In the genomic region with DNA sequence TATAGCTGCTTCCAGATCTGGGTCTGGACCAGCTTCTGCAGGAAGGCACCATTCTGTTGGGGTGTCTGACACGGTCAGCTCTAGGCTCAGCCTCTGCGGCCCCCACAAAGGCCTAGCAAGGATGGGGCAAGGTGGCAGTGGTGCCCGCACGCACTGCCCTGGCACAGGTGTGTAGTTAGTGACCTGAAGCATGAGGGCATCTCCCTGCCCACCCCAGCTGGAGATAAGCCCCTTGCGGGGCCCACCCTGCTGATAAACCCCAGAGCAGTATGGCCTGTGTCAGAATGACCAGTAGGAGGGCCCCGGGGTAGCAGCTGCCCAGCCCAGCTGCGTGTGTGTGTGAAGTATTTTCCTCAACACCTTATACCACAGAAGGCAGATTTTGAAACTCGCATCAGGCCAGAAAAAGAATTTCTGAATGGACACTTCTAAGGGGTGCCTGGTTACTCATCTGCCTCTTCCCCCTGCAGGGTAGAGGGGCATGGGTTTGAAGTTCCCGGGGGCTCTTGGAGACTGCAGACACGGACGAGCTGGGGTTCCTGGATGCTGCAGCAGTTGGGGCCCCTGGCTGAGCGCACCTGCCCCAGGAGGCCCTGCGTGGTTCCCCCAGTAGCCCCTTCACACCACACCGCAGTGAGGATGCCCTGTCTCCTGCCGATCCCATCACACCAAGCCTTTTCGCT, we compare ENCODE assay signal across 9 cellular contexts. TPM values are rescaled to one million over a fixed set of nuclear protein-coding genes. Genes with fewer than 3 reads are reported as not detected.
DNase-seq lines count a peak whose midpoint lies in the region; ATAC-seq and TF ChIP-seq lines count a peak whose summit lies in the region.
"Had no signal": no experiment of that assay in that cellular context is flagged by ENCODE, and none has a peak within 500 bp of the region (broad histone marks: within the 10 kb centered on the region; RNA-seq: fewer than 3 reads in every experiment).

No MANE protein-coding gene starts in this region.

- H3K4me3 ChIP-seq in heart left ventricle: no peak overlapping the region
- no peak overlapping the region for H3K4me3 ChIP-seq in iPS-20b (ENCODE audit: low read length)
- no peak overlapping the region for H3K4me3 ChIP-seq in subcutaneous abdominal adipose tissue (ENCODE audit: low read depth in 1 of 5, low read length in 5 of 5)

- H3K4me1 Mint-ChIP-seq in progenitor cell of endocrine pancreas (ENCODE audit: low read depth): peaks cover 15% of the 10 kb centered on the region

- no peaks in the 10 kb centered on the region for H3K27me3 Mint-ChIP-seq in progenitor cell of endocrine pancreas

- H3K27ac Mint-ChIP-seq in progenitor cell of endocrine pancreas: no peak overlapping the region

- intact Hi-C loops in heart left ventricle (cut with DNase I) (loop anchor here in 2 of 10 donors (10.0 kb wide), 2 partner anchors 158 to 352 kb away; a partner anchor contains a TSS), cardiac septum (cut with DNase I) (no loop called here)

- peaks cover 4 to 70% (median 60%) of the 10 kb centered on the region in 12 donors for H3K4me1 ChIP-seq in heart left ventricle
- H3K4me1 ChIP-seq in iPS-20b (ENCODE audit: insufficient read depth, low read length): no peaks in the 10 kb centered on the region
- H3K4me1 ChIP-seq in subcutaneous abdominal adipose tissue (ENCODE audit: control insufficient read depth in 5 of 5, insufficient read depth in 5 of 5, low read length in 5 of 5): peaks cover 0 to 54% (median 42%) of the 10 kb centered on the region in 5 donors

- H3K4me3 Mint-ChIP-seq in progenitor cell of endocrine pancreas (ENCODE audit: low read depth): no peak overlapping the region

- no peaks in the 10 kb centered on the region for H3K9me3 ChIP-seq in heart left ventricle
- H3K9me3 ChIP-seq in iPS-20b (ENCODE audit: insufficient read depth, low read depth, low read length): no peaks in the 10 kb centered on the region
- no peaks in the 10 kb centered on the region for H3K9me3 ChIP-seq in subcutaneous abdominal adipose tissue (ENCODE audit: control insufficient read depth in 5 of 5, low read length in 5 of 5)

- peaks cover 0 to 51% (median 22%) of the 10 kb centered on the region in 9 donors for H3K36me3 ChIP-seq in heart left ventricle
- peaks cover 36% of the 10 kb centered on the region for H3K36me3 ChIP-seq in iPS-20b (ENCODE audit: insufficient read depth, low read depth, low read length)
- peaks cover 0 to 37% (median 26%) of the 10 kb centered on the region in 5 donors for H3K36me3 ChIP-seq in subcutaneous abdominal adipose tissue (ENCODE audit: control insufficient read depth in 5 of 5, insufficient read depth in 5 of 5, low read length in 5 of 5)

- no peak for TF ChIP-seq CTCF in heart left ventricle (IDR thresholded peaks at IDR 0.05)
- TF ChIP-seq CTCF in progenitor cell of endocrine pancreas (IDR thresholded peaks at IDR 0.05; ENCODE audit: unreplicated experiment): no peak

- H3K27ac ChIP-seq in heart left ventricle (peak overlapping the region in 7 of 12 donors; percentile 25 to 98 (median 35)), iPS-20b (ENCODE audit: low read length) (peak overlapping the region; percentile 28), subcutaneous abdominal adipose tissue (ENCODE audit: low read depth, low read length) (peak overlapping the region; percentile 16)

- TF ChIP-seq POLR2A in heart left ventricle (IDR thresholded peaks at IDR 0.05): no peak

- DNase-seq in heart left ventricle (no peak), cardiac septum (ENCODE audit: low spot score) (no peak), progenitor cell of endocrine pancreas (ENCODE audit: low spot score, unreplicated experiment) (no peak)
- DNase-seq in activated CD4-positive, alpha-beta T cell treated with anti-CD3 and anti-CD28 coated beads, Interleukin-2, amount 50 U/mL, for 1 hour: peak; percentile 28

- no peaks in the 10 kb centered on the region for H3K27me3 ChIP-seq in heart left ventricle
- H3K27me3 ChIP-seq in iPS-20b (ENCODE audit: insufficient read depth, low read length): no peaks in the 10 kb centered on the region
- H3K27me3 ChIP-seq in subcutaneous abdominal adipose tissue (ENCODE audit: control insufficient read depth in 5 of 5, insufficient read depth in 4 of 5, low read length in 5 of 5): no peaks in the 10 kb centered on the region

- peak overlapping the region; percentile 45; the same call in 1 of the 2 replicates for H3K9ac ChIP-seq in iPS-20b (ENCODE audit: low read depth, low read length)
- peak overlapping the region in 1 of 5 donors; percentile 7 for H3K9ac ChIP-seq in subcutaneous abdominal adipose tissue (ENCODE audit: low read length in 5 of 5)

- WGBS in heart left ventricle, 4 donors: 67 to 100% (median 73%) methylated on average over 1 to 16 of the region's 16 CpGs

- peaks cover 6% of the 10 kb centered on the region for H3K36me3 Mint-ChIP-seq in progenitor cell of endocrine pancreas (ENCODE audit: insufficient read depth)

- no peak for ATAC-seq in heart left ventricle
- no peak for ATAC-seq in HG03175 (IDR thresholded peaks at IDR 0.05; ENCODE audit: unreplicated experiment)
- ATAC-seq in HG03442 (IDR thresholded peaks at IDR 0.05; ENCODE audit: unreplicated experiment): no peak

- no peaks in the 10 kb centered on the region for H3K9me3 Mint-ChIP-seq in progenitor cell of endocrine pancreas (ENCODE audit: low read depth)

RNA-seq across cellular contexts. Expression of a gene that starts 4.6 kb away (rescaled TPM):
- total RNA-seq in heart left ventricle (100 to 1,000 TPM in 6 of 9 donors, 10 to 100 TPM in 3; 81.4 to 268 (median 152) TPM), cardiac septum (158 TPM), progenitor cell of endocrine pancreas (239 and 248 TPM in 2 replicates)
- 100 to 1,000 TPM in 1 of 2 donors, 10 to 100 TPM in 1; 81.7 to 296 TPM for polyA plus RNA-seq in heart left ventricle

RNA-seq across cellular contexts. Expression of a gene that starts 6.2 kb away (rescaled TPM):
- total RNA-seq in heart left ventricle (100 to 1,000 TPM; 280 to 763 (median 374) TPM), cardiac septum (371 TPM), progenitor cell of endocrine pancreas (467 and 484 TPM in 2 replicates)
- polyA plus RNA-seq in heart left ventricle: 100 to 1,000 TPM; 246 to 584 TPM

RNA-seq across cellular contexts. Expression of a gene that starts 24.8 kb away (rescaled TPM):
- total RNA-seq in heart left ventricle: 10 to 100 TPM; 25.1 to 39.9 (median 32.4) TPM
- 10 to 100 TPM in 1 of 2 donors, 1 to 10 TPM in 1; 9.8 to 50.5 TPM for polyA plus RNA-seq in heart left ventricle
- total RNA-seq in cardiac septum: 40.1 TPM
- 98.9 and 99.7 TPM in 2 replicates for total RNA-seq in progenitor cell of endocrine pancreas

RNA-seq across cellular contexts. Expression of a gene that starts 24.9 kb away (rescaled TPM):
- total RNA-seq in heart left ventricle: 100 to 1,000 TPM; 118 to 255 (median 143) TPM
- polyA plus RNA-seq in heart left ventricle: 100 to 1,000 TPM; 283 to 329 TPM
- 131 TPM for total RNA-seq in cardiac septum
- 137 and 139 TPM in 2 replicates for total RNA-seq in progenitor cell of endocrine pancreas

RNA-seq across cellular contexts. Expression of a gene that starts 31.7 kb away (rescaled TPM):
- total RNA-seq in heart left ventricle (not detected), cardiac septum (0.32 TPM), progenitor cell of endocrine pancreas (not detected in 2 replicates)
- polyA plus RNA-seq in heart left ventricle: not detected
- total RNA-seq: bronchial epithelial cell had no signal
